18 cellular contexts compared by ENCODE assay signal in genomic region chr2:12881952-12882351, GRCh38.
DNase-seq lines count a peak whose midpoint lies in the region; ATAC-seq, FAIRE-seq and TF ChIP-seq lines count a peak whose summit lies in the region.
"Had no signal": no experiment of that assay in that cellular context is flagged by ENCODE, and none has a peak within 500 bp of the region (broad histone marks: within the 10 kb centered on the region; RNA-seq: fewer than 3 reads in every experiment).

No MANE protein-coding gene starts in this region.

- no peak for ATAC-seq in activated CD8-positive, alpha-beta T cell treated with anti-CD3 and anti-CD28 coated beads, Interleukin-2, amount 10 ng/mL, durations not matched to agents 7 days and 5 days
- ATAC-seq in GM21619 (IDR thresholded peaks at IDR 0.05; ENCODE audit: unreplicated experiment): no peak
- ATAC-seq: T-cell had no signal

- peak; percentile 59 for TF ChIP-seq RAD21 in SK-N-SH (IDR thresholded peaks at IDR 0.05; ENCODE audit: low read length)

- no peaks in the 10 kb centered on the region for H3K9me2 ChIP-seq in SK-N-SH

- no peak overlapping the region for H2AFZ ChIP-seq in SK-N-SH (ENCODE audit: low read depth)

- no peak for TF ChIP-seq CTCF in MCF 10A (IDR thresholded peaks at IDR 0.05; ENCODE audit: unreplicated experiment)
- no peak for TF ChIP-seq CTCF in breast epithelium (IDR thresholded peaks at IDR 0.05)
- peak; percentile 32; the same call in 1 of the 2 replicates for TF ChIP-seq CTCF in SK-N-SH (IDR thresholded peaks at IDR 0.05)

- DNase-seq in MCF 10A (ENCODE audit: unreplicated experiment) (peak; percentile 21), breast epithelium (ENCODE audit: low spot score in 2 of 2) (no peak), NCI-H524 treated with DMSO at 0.1 percent for 48 hours (lab: John Stamatoyannopoulos, UW) (peak; percentile 73), SK-N-SH (no peak), urothelium cell line (ENCODE audit: low spot score) (no peak), retina (no peak)
- no peak for DNase-seq in activated CD8-positive, alpha-beta T cell treated with anti-CD3 and anti-CD28 coated beads, Interleukin-2, amount 10 ng/mL, durations not matched to agents 7 days and 5 days
- DNase-seq: DMS79, GF-D8, NCI-H1105, NCI-H187 treated with DMSO at 0.1 percent for 48 hours, NCI-H526 treated with DMSO at 0.1 percent for 48 hours, T-cell had no signal

- no peak overlapping the region for H3K9ac ChIP-seq in SK-N-SH

- no peaks in the 10 kb centered on the region for H3K79me2 ChIP-seq in SK-N-SH (ENCODE audit: insufficient read depth)

- CTCF ChIA-PET in MCF 10A (lab: Yijun Ruan, JAX): interaction anchor here (0.5 to 0.6 kb wide), 2 partner anchors 40 to 83 kb away, joined by 3 to 4 read pairs; no protein-coding TSS in a partner anchor
- CTCF ChIA-PET in SK-N-SH (lab: Yijun Ruan, JAX): interaction anchor here (0.9 to 1.9 kb wide), 5 partner anchors 10 to 125 kb away, joined by 3 to 9 read pairs (median 5); no protein-coding TSS in a partner anchor
- CTCF ChIA-PET in activated CD8-positive, alpha-beta T cell treated with anti-CD3 and anti-CD28 coated beads, Interleukin-2, amount 10 ng/mL, durations not matched to agents 7 days and 5 days (lab: Charles Lee): interaction anchor here (1.8 kb wide), 1 partner anchor 125 kb away, joined by 5 read pairs; no protein-coding TSS in a partner anchor

- no peaks in the 10 kb centered on the region for H3K36me3 ChIP-seq in breast epithelium
- no peaks in the 10 kb centered on the region for H3K36me3 ChIP-seq in SK-N-SH (replicated peaks in 1 of 2; ENCODE audit: control insufficient read depth in 1 of 2, insufficient read depth in 2 of 2, low read length in 1 of 2)
- H3K36me3 ChIP-seq: SJSA1 had no signal

- no peak for TF ChIP-seq POLR2A in breast epithelium (IDR thresholded peaks at IDR 0.05)

- TF ChIP-seq EP300 in SK-N-SH (IDR thresholded peaks at IDR 0.05; ENCODE audit: borderline replicate concordance in 1 of 2, low read depth in 1 of 2, low read length in 1 of 2): no peak

- H3K9me3 ChIP-seq in breast epithelium: no peaks in the 10 kb centered on the region
- H3K9me3 ChIP-seq in SK-N-SH: no peaks in the 10 kb centered on the region
- H3K9me3 ChIP-seq: SJSA1 had no signal

- H3K4me1 ChIP-seq in breast epithelium (no peaks in the 10 kb centered on the region), SK-N-SH (ENCODE audit: control insufficient read depth in 1 of 2, insufficient read depth in 2 of 2, low read depth in 1 of 2, low read length in 1 of 2) (peaks cover 3 to 13% of the 10 kb centered on the region in 2 experiments; a peak in 3 of 4 replicates)

- 76% methylated on average over 7 of the region's 7 CpGs for WGBS in SK-N-SH (ENCODE audit: low lambda C conversion rate)

- no peaks in the 10 kb centered on the region for H4K20me1 ChIP-seq in SK-N-SH (ENCODE audit: insufficient read depth)

- POLR2A ChIA-PET in MCF 10A (lab: Yijun Ruan, JAX) (no interaction called here), SK-N-SH (lab: Yijun Ruan, JAX) (no interaction called here)
- POLR2A ChIA-PET in activated CD8-positive, alpha-beta T cell treated with anti-CD3 and anti-CD28 coated beads, Interleukin-2, amount 10 ng/mL, durations not matched to agents 7 days and 5 days (lab: Charles Lee): no interaction called here

- no peaks in the 10 kb centered on the region for H3K36me3 Mint-ChIP-seq in MCF 10A (ENCODE audit: insufficient read depth, unreplicated experiment)
- H3K36me3 Mint-ChIP-seq in activated CD8-positive, alpha-beta T cell treated with anti-CD3 and anti-CD28 coated beads, Interleukin-2, amount 10 ng/mL, durations not matched to agents 7 days and 5 days (ENCODE audit: low read depth): no peaks in the 10 kb centered on the region
- H3K36me3 Mint-ChIP-seq: IgD-negative memory B cell, T-cell had no signal

- H3K4me3 Mint-ChIP-seq in MCF 10A (ENCODE audit: unreplicated experiment): no peak overlapping the region
- no peak overlapping the region for H3K4me3 Mint-ChIP-seq in activated CD8-positive, alpha-beta T cell treated with anti-CD3 and anti-CD28 coated beads, Interleukin-2, amount 10 ng/mL, durations not matched to agents 7 days and 5 days
- H3K4me3 Mint-ChIP-seq: IgD-negative memory B cell, T-cell had no signal

- intact Hi-C loops in MCF 10A (cut with micrococcal nuclease): no loop called here
- intact Hi-C loops in breast epithelium (cut with DNase I; ENCODE audit: low total_unique reads): no loop called here

- H3K27me3 ChIP-seq in breast epithelium: no peaks in the 10 kb centered on the region
- no peaks in the 10 kb centered on the region for H3K27me3 ChIP-seq in SK-N-SH (ENCODE audit: insufficient read depth)
- H3K27me3 ChIP-seq: SJSA1 had no signal

- no TSS peak for BruUV-seq in MCF 10A (replicated peaks; lab: Mats Ljungman, UMichigan)

- H3K27ac Mint-ChIP-seq in MCF 10A (ENCODE audit: low read depth, unreplicated experiment): no peak overlapping the region
- H3K27ac Mint-ChIP-seq in activated CD8-positive, alpha-beta T cell treated with anti-CD3 and anti-CD28 coated beads, Interleukin-2, amount 10 ng/mL, durations not matched to agents 7 days and 5 days: no peak overlapping the region
- H3K27ac Mint-ChIP-seq: IgD-negative memory B cell, T-cell had no signal

- H3K27me3 Mint-ChIP-seq in MCF 10A (ENCODE audit: insufficient read depth, unreplicated experiment): no peaks in the 10 kb centered on the region
- peaks cover 4% of the 10 kb centered on the region for H3K27me3 Mint-ChIP-seq in activated CD8-positive, alpha-beta T cell treated with anti-CD3 and anti-CD28 coated beads, Interleukin-2, amount 10 ng/mL, durations not matched to agents 7 days and 5 days (ENCODE audit: low read depth)
- H3K27me3 Mint-ChIP-seq: T-cell had no signal

- H3K4me3 ChIP-seq in breast epithelium (no peak overlapping the region), SK-N-SH (ENCODE audit: low read depth in 2 of 2, low read length in 1 of 2) (no peak overlapping the region)
- H3K4me3 ChIP-seq: SJSA1 had no signal

- H3K27ac ChIP-seq in breast epithelium (no peak overlapping the region), SK-N-SH (ENCODE audit: low read depth in 2 of 2, low read length in 1 of 2) (no peak overlapping the region)
- H3K27ac ChIP-seq: SJSA1 had no signal

- H3F3A ChIP-seq in SK-N-SH (replicated peaks; ENCODE audit: insufficient read depth): no peaks in the 10 kb centered on the region

- no peaks in the 10 kb centered on the region for H3K9me3 Mint-ChIP-seq in MCF 10A (ENCODE audit: unreplicated experiment)
- no peaks in the 10 kb centered on the region for H3K9me3 Mint-ChIP-seq in activated CD8-positive, alpha-beta T cell treated with anti-CD3 and anti-CD28 coated beads, Interleukin-2, amount 10 ng/mL, durations not matched to agents 7 days and 5 days (ENCODE audit: insufficient read depth)
- H3K9me3 Mint-ChIP-seq: IgD-negative memory B cell, T-cell had no signal

- H3K4me1 Mint-ChIP-seq in MCF 10A (ENCODE audit: insufficient read depth, unreplicated experiment): peaks cover 7% of the 10 kb centered on the region
- peaks cover 3% of the 10 kb centered on the region for H3K4me1 Mint-ChIP-seq in activated CD8-positive, alpha-beta T cell treated with anti-CD3 and anti-CD28 coated beads, Interleukin-2, amount 10 ng/mL, durations not matched to agents 7 days and 5 days (ENCODE audit: low read depth)
- H3K4me1 Mint-ChIP-seq: IgD-negative memory B cell, T-cell had no signal

- peak; percentile 20 for FAIRE-seq in urothelium cell line (lab: Jason Lieb, UNC)
- FAIRE-seq: A204.1, H54 had no signal

- H3K4me2 ChIP-seq in SK-N-SH: no peak overlapping the region

TF ChIP-seq in SK-N-SH, 30 proteins besides CTCF, POLR2A, EP300 and RAD21:
- TF ChIP-seq MEF2A (IDR thresholded peaks at IDR 0.05; ENCODE audit: borderline replicate concordance, low read depth) (no peak), SMC3 (IDR thresholded peaks at IDR 0.05; ENCODE audit: low read depth, low read length) (peak; percentile 46)

Comparison
In these comparisons a context has a peak if more than half of its experiments do, and no peak if none do; other contexts are left out.
1. DNase-seq: peak in MCF 10A (single experiment) and NCI-H524 treated with DMSO at 0.1 percent for 48 hours (single experiment); none in breast epithelium (0 of 2), SK-N-SH (single experiment), urothelium cell line (single experiment), activated CD8-positive, alpha-beta T cell treated with anti-CD3 and anti-CD28 coated beads, Interleukin-2, amount 10 ng/mL, durations not matched to agents 7 days and 5 days (single experiment) and retina (single experiment).